10 cellular contexts compared by ENCODE assay signal in genomic region chr21:36747114-36747814, GRCh38. TPM values are rescaled to one million over a fixed set of nuclear protein-coding genes. Genes with fewer than 3 reads are reported as not detected.
DNase-seq lines count a peak whose midpoint lies in the region; ATAC-seq, FAIRE-seq and TF ChIP-seq lines count a peak whose summit lies in the region.
"Had no signal": no experiment of that assay in that cellular context is flagged by ENCODE, and none has a peak within 500 bp of the region (broad histone marks: within the 10 kb centered on the region; RNA-seq: fewer than 3 reads in every experiment).

No MANE protein-coding gene starts in this region.

- in situ Hi-C loops in GM12878 (cut with MboI) = no loop called here

- H2AFZ ChIP-seq in GM12878 (ENCODE audit: control insufficient read depth, low read depth, low read length) (no peak overlapping the region), keratinocyte (ENCODE audit: control insufficient read depth, low read length) (no peak overlapping the region)

- H3K27me3 Mint-ChIP-seq in T-helper 2 cell treated with Interferon-gamma antibody and Interleukin-4, amounts not matched to agents 5 μg/mL and 100 μg/mL, for 36 hours (ENCODE audit: low read depth) = peaks cover 48% of the 10 kb centered on the region
- H3K27me3 Mint-ChIP-seq in stimulated activated naive CD8-positive, alpha-beta T cell treated with anti-CD3 and anti-CD28 coated beads, Interleukin-15, amount 100 ng/mL, for 72 hours = peaks cover 66% of the 10 kb centered on the region

- H3K9me1 ChIP-seq in keratinocyte (ENCODE audit: control insufficient read depth, extremely low read depth, insufficient read depth, low read length) = no peaks in the 10 kb centered on the region

- RAD21 ChIA-PET in GM12878 (lab: Charles Lee; ENCODE audit: unreplicated experiment) = no interaction called here

- TF ChIP-seq RAD21 in GM12878 (IDR thresholded peaks at IDR 0.05; ENCODE audit: insufficient read depth, low read depth, low read length) = no peak

- H3K4me2 ChIP-seq in GM12878 (ENCODE audit: control insufficient read depth, insufficient read depth) (peak overlapping the region; percentile 11), keratinocyte (ENCODE audit: control insufficient read depth, extremely low read depth, insufficient read depth, low read depth, low read length) (peak overlapping the region; percentile 56)

- BruUV-seq in GM12878 (replicated peaks; lab: Mats Ljungman, UMichigan) = no TSS peak

- ATAC-seq in GM12878 (no peak), GM21423 (IDR thresholded peaks at IDR 0.05; ENCODE audit: unreplicated experiment) (no peak)
- ATAC-seq in stimulated activated naive CD8-positive, alpha-beta T cell treated with anti-CD3 and anti-CD28 coated beads, Interleukin-15, amount 100 ng/mL, for 72 hours = peak; percentile 52

- POLR2A ChIA-PET in GM12878 (lab: Charles Lee) = no interaction called here

- no peaks in the 10 kb centered on the region for H3K36me3 Mint-ChIP-seq in T-helper 2 cell treated with Interferon-gamma antibody and Interleukin-4, amounts not matched to agents 5 μg/mL and 100 μg/mL, for 36 hours (ENCODE audit: low read depth)

- dilution Hi-C loops in keratinocyte (cut with MboI; ENCODE audit: extremely low pct_ligation_motif_present, low sequenced_read_pairs) = no loop called here

- H3K36me3 ChIP-seq in GM12878 (ENCODE audit: control insufficient read depth in 2 of 2, insufficient read depth in 2 of 2, low read length in 1 of 2) (no peaks in the 10 kb centered on the region), keratinocyte (ENCODE audit: control insufficient read depth in 2 of 2, extremely low read depth in 1 of 2, insufficient read depth in 2 of 2, low read length in 2 of 2) (no peaks in the 10 kb centered on the region)

- H3K79me2 ChIP-seq in GM12878 (ENCODE audit: control insufficient read depth, insufficient read depth, low read length) (no peaks in the 10 kb centered on the region), keratinocyte (ENCODE audit: control insufficient read depth, insufficient read depth, low read length) (no peaks in the 10 kb centered on the region)

- H3K4me1 Mint-ChIP-seq in T-helper 2 cell treated with Interferon-gamma antibody and Interleukin-4, amounts not matched to agents 5 μg/mL and 100 μg/mL, for 36 hours (ENCODE audit: low read depth) = peaks cover 6% of the 10 kb centered on the region
- peaks cover 17% of the 10 kb centered on the region for H3K4me1 Mint-ChIP-seq in stimulated activated naive CD8-positive, alpha-beta T cell treated with anti-CD3 and anti-CD28 coated beads, Interleukin-15, amount 100 ng/mL, for 72 hours

- SMC1A ChIA-PET in GM12878 (lab: Charles Lee; ENCODE audit: uncharacterized antibody, unreplicated experiment) = no interaction called here

- FAIRE-seq in GM12878 (lab: Jason Lieb, UNC) (no peak), keratinocyte (lab: Jason Lieb, UNC) (no peak)

- 1% methylated on average over 47 of the region's 61 CpGs for WGBS in GM12878 (ENCODE audit: insufficient coverage, insufficient replicate concordance, low lambda C conversion rate, missing lambda C conversion rate)

- intact Hi-C loops in GM12878 (cut with micrococcal nuclease; ENCODE audit: unreplicated experiment) = no loop called here

- H3K4me1 ChIP-seq in GM12878 (ENCODE audit: control insufficient read depth, insufficient read depth, low read length) = no peaks in the 10 kb centered on the region
- peaks cover 3% of the 10 kb centered on the region for H3K4me1 ChIP-seq in keratinocyte (ENCODE audit: control insufficient read depth, extremely low read depth, insufficient read depth, low read length)

- H3K9me3 ChIP-seq in GM12878 (replicated peaks; ENCODE audit: control insufficient read depth, insufficient read depth, low read length) (no peaks in the 10 kb centered on the region), keratinocyte (ENCODE audit: control insufficient read depth, low read depth, low read length) (no peaks in the 10 kb centered on the region)

- DNase-seq in T-helper 2 cell treated with Interferon-gamma antibody and Interleukin-4, amounts not matched to agents 5 μg/mL and 100 μg/mL, for 36 hours (ENCODE audit: low spot score) = no peak
- DNase-seq in T-helper 2 cell (no peak), GM12878 (ENCODE audit: low read depth, low spot score) (no peak), keratinocyte (ENCODE audit: low read depth, low spot score) (no peak), NCI-H2196 (lab: John Stamatoyannopoulos, UW; ENCODE audit: unreplicated experiment) (no peak)
- peak in 1 of 2 donors; percentile 11 for DNase-seq in stimulated activated naive CD8-positive, alpha-beta T cell treated with anti-CD3 and anti-CD28 coated beads, Interleukin-15, amount 100 ng/mL, for 72 hours
- no peak for DNase-seq in stimulated activated CD4-positive, alpha-beta T cell treated with anti-CD3 and anti-CD28 coated beads, Interleukin-2, amount 100 ng/mL, for 48 hours
- DNase-seq: DND-41 had no signal

- H3K9ac ChIP-seq in GM12878 (ENCODE audit: control insufficient read depth, insufficient read depth, low read length) (no peak overlapping the region), keratinocyte (ENCODE audit: control insufficient read depth, extremely low read depth, insufficient read depth, low read length) (no peak overlapping the region)

- TF ChIP-seq CTCF in GM12878 (IDR thresholded peaks at IDR 0.05 in 2 of 3, conservative IDR thresholded peaks at IDR 0.05 in 1 of 3; ENCODE audit: control insufficient read depth in 2 of 3, extremely low read depth in 1 of 3, insufficient read depth in 1 of 3, low read depth in 3 of 3, low read length in 3 of 3) (no peak), keratinocyte (optimal IDR thresholded peaks at IDR 0.05 in 1 of 3, IDR thresholded peaks at IDR 0.05 in 1 of 3, conservative IDR thresholded peaks at IDR 0.05 in 1 of 3; ENCODE audit: extremely low read depth in 1 of 3, insufficient read depth in 2 of 3, low read length in 3 of 3) (no peak)

- TF ChIP-seq EP300 in GM12878 (IDR thresholded peaks at IDR 0.05; ENCODE audit: borderline replicate concordance in 1 of 2, control insufficient read depth in 1 of 2, low read depth in 2 of 2, low read length in 2 of 2) = no peak

- H3K27ac ChIP-seq in GM12878 (ENCODE audit: control insufficient read depth, insufficient read depth) (no peak overlapping the region), keratinocyte (ENCODE audit: control insufficient read depth, insufficient read depth, low read length) (no peak overlapping the region)

- CTCF ChIA-PET in GM12878 (lab: Yijun Ruan, JAX) = no interaction called here

- TF ChIP-seq POLR2A in GM12878 (IDR thresholded peaks at IDR 0.05; ENCODE audit: low read depth, low read length) = no peak

- no peak overlapping the region for H3K27ac Mint-ChIP-seq in T-helper 2 cell treated with Interferon-gamma antibody and Interleukin-4, amounts not matched to agents 5 μg/mL and 100 μg/mL, for 36 hours
- no peak overlapping the region for H3K27ac Mint-ChIP-seq in stimulated activated naive CD8-positive, alpha-beta T cell treated with anti-CD3 and anti-CD28 coated beads, Interleukin-15, amount 100 ng/mL, for 72 hours

- H3K4me3 ChIP-seq in GM12878 = no peak overlapping the region
- H3K4me3 ChIP-seq in keratinocyte (ENCODE audit: control insufficient read depth in 2 of 3, extremely low read depth in 1 of 3, insufficient read depth in 2 of 3, low read depth in 1 of 3, low read length in 3 of 3) = no peak overlapping the region

- H4K20me1 ChIP-seq in GM12878 (ENCODE audit: control insufficient read depth, insufficient read depth) = no peaks in the 10 kb centered on the region
- no peaks in the 10 kb centered on the region for H4K20me1 ChIP-seq in keratinocyte (ENCODE audit: control insufficient read depth, extremely low read depth, insufficient read depth, low read length)

- peak overlapping the region; percentile 60 for H3K4me3 Mint-ChIP-seq in T-helper 2 cell treated with Interferon-gamma antibody and Interleukin-4, amounts not matched to agents 5 μg/mL and 100 μg/mL, for 36 hours
- H3K4me3 Mint-ChIP-seq in stimulated activated naive CD8-positive, alpha-beta T cell treated with anti-CD3 and anti-CD28 coated beads, Interleukin-15, amount 100 ng/mL, for 72 hours = peak overlapping the region; percentile 59 to 79

- H3K9me3 Mint-ChIP-seq in T-helper 2 cell treated with Interferon-gamma antibody and Interleukin-4, amounts not matched to agents 5 μg/mL and 100 μg/mL, for 36 hours = no peaks in the 10 kb centered on the region
- no peaks in the 10 kb centered on the region for H3K9me3 Mint-ChIP-seq in stimulated activated naive CD8-positive, alpha-beta T cell treated with anti-CD3 and anti-CD28 coated beads, Interleukin-15, amount 100 ng/mL, for 72 hours

- H3K27me3 ChIP-seq in GM12878 (replicated peaks in 1 of 2; ENCODE audit: control insufficient read depth in 2 of 2, insufficient read depth in 2 of 2, low read length in 1 of 2) (peaks cover 7 to 11% of the 10 kb centered on the region in 2 experiments), keratinocyte (ENCODE audit: control insufficient read depth, extremely low read depth, insufficient read depth, low read length) (peaks cover 41% of the 10 kb centered on the region)

RNA-seq across cellular contexts. Expression of gene SIM2, which starts 48.3 kb away (rescaled TPM):
- not detected in 2 replicates for total RNA-seq in GM12878 (2013; cell fraction: nucleolus; rRNA removed)
- total RNA-seq in GM12878 (2014; rRNA removed) (not detected in 2 replicates), GM12878 (2014; rRNA removed; fragmentation: Illumina TruSeq; extraction: Trizol) (not detected in 2 replicates), GM12878 (2021) (0.15 TPM in 1 of 2 replicates, not detected in the other)
- not detected for polyA plus RNA-seq in GM12878 (2011; ENCODE audit: low read depth)
- polyA plus RNA-seq in GM12878 (2011; rRNA removed) (not detected in 2 replicates), GM12878 (2014; fragmentation: Illumina TruSeq; extraction: Trizol) (not detected in 2 replicates), GM12878 (2014; fragmentation: Nextera tagmentation; extraction: Ambion mirVana) (under 1 TPM in 1 of 2 experiments, not detected in 1; 0.02 TPM), GM12878 (2014; rRNA removed) (not detected in 2 replicates), GM12878 (2016; fragmentation: Nextera tagmentation; extraction: Ambion mirVana) (under 1 TPM in 1 of 2 experiments, not detected in 1; 0.05 TPM), keratinocyte (0.03 to 0.05 TPM in 2 of 3 replicates, not detected in the other)
- not detected in 2 replicates for polyA plus RNA-seq in GM12878 (2011; cell fraction: cytosol; rRNA removed)
- not detected in 2 replicates for polyA plus RNA-seq in GM12878 (2011; cell fraction: nucleus; rRNA removed)
- 0.05 and 0.10 TPM in 2 replicates for polyA plus RNA-seq in GM12878 (2012)
- not detected in 2 replicates for polyA minus RNA-seq in GM12878 (2011; rRNA and poly(A)+ RNA removed)
- not detected in 2 replicates for polyA minus RNA-seq in GM12878 (2011; cell fraction: cytosol; rRNA and poly(A)+ RNA removed)
- not detected in 2 replicates for polyA minus RNA-seq in GM12878 (2011; cell fraction: nucleus; rRNA and poly(A)+ RNA removed)
- polyA plus RNA-seq in keratinocyte (2011; ENCODE audit: low read depth) = not detected
- 0.01 and 0.06 TPM in 2 replicates for polyA plus RNA-seq in keratinocyte (2011; cell fraction: cytosol; rRNA removed)
- 0.11 and 0.16 TPM in 2 replicates for polyA plus RNA-seq in keratinocyte (2011; cell fraction: nucleus; rRNA removed)
- polyA plus RNA-seq in keratinocyte (2012; ENCODE audit: low replicate concordance) = 0.05 and 0.18 TPM in 2 replicates
- not detected in 3 replicates for polyA minus RNA-seq in keratinocyte
- not detected for polyA minus RNA-seq in keratinocyte (2011; cell fraction: cytosol; rRNA and poly(A)+ RNA removed)
- not detected in 2 replicates for polyA minus RNA-seq in keratinocyte (2011; cell fraction: nucleus; rRNA and poly(A)+ RNA removed)
- total RNA-seq: T-helper 2 cell treated with Interferon-gamma antibody and Interleukin-4, amounts not matched to agents 100 ng/mL and 5 ng/mL, for 36 hours had no signal
